21 cellular contexts compared by ENCODE assay signal in the genomic region with DNA sequence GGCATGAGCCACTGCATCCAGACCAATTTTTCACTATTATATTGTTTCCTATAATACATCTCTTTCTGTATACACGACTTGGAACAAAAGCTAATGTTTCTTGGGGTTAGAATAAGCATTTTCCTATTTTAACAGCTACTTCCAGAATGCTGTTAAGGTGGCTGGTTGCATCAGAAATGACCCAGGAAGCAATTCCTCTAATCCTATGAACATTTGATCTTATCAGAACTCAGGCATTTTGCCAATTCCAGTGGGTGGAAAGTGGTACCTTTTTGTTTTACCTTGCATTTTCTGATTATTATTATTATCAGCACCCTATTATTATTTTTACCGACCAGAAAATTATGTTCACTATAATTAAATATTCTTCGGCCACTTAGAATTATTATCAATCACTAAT.
"Had no signal": no experiment of that assay in that cellular context is flagged by ENCODE, and none has a peak within 500 bp of the region (broad histone marks: within the 10 kb centered on the region; RNA-seq: fewer than 3 reads in every experiment).

No MANE protein-coding gene starts in this region.

- H3K4me1 ChIP-seq: SJSA1 had no signal

- FAIRE-seq: HTR-8/SVneo, RCC 7860 had no signal

- H3K4me3 ChIP-seq: SJSA1, SK-N-MC had no signal

- H3K9me3 ChIP-seq: SJSA1 had no signal

- H3K27ac ChIP-seq: SJSA1, SK-N-MC had no signal

- H3K27me3 ChIP-seq: SJSA1 had no signal

- DNase-seq: KBM-7, MV-4-11, NCI-H1048, NCI-H1105, NCI-H1436 treated with DMSO at 0.1 percent for 48 hours, NCI-H1694, NCI-H187 treated with DMSO at 0.1 percent for 48 hours, NCI-H2029 treated with DMSO at 0.1 percent for 48 hours, NCI-H2171 treated with DMSO at 0.1 percent for 48 hours, NCI-H345, NCI-H446 treated with DMSO at 0.1 percent for 48 hours, NCI-H510A treated with DMSO at 0.1 percent for 48 hours, NCI-H526, Right ventricle myocardium superior, RPMI8226, SIG-M5, T-helper 1 cell had no signal
